In the genomic region with DNA sequence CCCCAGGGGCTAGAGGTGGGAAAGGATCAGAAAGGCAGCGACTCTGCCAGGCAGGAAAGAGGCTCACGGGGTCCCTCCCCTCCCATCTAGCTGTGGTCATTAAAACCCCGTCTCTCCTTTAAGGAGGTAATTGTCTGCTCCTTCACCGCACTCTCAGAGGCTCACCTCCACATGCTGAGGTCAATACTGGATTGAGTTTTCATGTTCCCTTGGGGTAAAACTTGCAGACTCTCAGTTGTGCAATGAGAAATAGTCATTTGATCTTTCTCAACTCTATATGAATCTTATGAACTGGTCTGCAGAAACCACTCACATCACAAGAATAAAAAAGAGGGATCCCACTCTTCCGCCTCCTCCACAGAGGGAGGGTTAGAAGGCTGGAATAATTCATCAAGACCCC, we compare ENCODE assay signal across 26 cellular contexts.
"Had no signal": no experiment of that assay in that cellular context is flagged by ENCODE, and none has a peak within 500 bp of the region (broad histone marks: within the 10 kb centered on the region; RNA-seq: fewer than 3 reads in every experiment).

No MANE protein-coding gene starts in this region.

- H3K27ac ChIP-seq: brain microvascular endothelial cell, coronary artery, dorsolateral prefrontal cortex had no signal

- ATAC-seq: activated T-cell treated with anti-CD3 and anti-CD28 coated beads, Interleukin-2, amount 50 U/mL, for 72 hours; esophagus mucosa had no signal

- H3K27ac Mint-ChIP-seq: activated CD4-positive, alpha-beta memory T cell treated with anti-CD3 and anti-CD28 coated beads, Interleukin-2, amount 10 ng/mL, durations not matched to agents 7 days and 5 days; activated CD4-positive, alpha-beta T cell treated with anti-CD3 and anti-CD28 coated beads, Interleukin-2, amount 10 ng/mL, durations not matched to agents 7 days and 5 days; activated naive CD8-positive, alpha-beta T cell; activated T-cell treated with anti-CD3 and anti-CD28 coated beads, Interleukin-2, amount 50 U/mL, for 24 hours; activated T-cell treated with anti-CD3 and anti-CD28 coated beads, Interleukin-2, amount 50 U/mL, for 72 hours; dendritic cell treated with granulocyte-macrophage colony-stimulating factor and Interleukin-4, amounts not matched to agents 40 ng/mL and 50 ng/mL, for 4 days; endodermal cell had no signal

- DNase-seq: activated CD4-positive, alpha-beta memory T cell treated with anti-CD3 and anti-CD28 coated beads, Interleukin-2, amount 10 ng/mL, durations not matched to agents 7 days and 5 days; activated CD4-positive, alpha-beta T cell treated with anti-CD3 and anti-CD28 coated beads for 1 hour; activated CD4-positive, alpha-beta T cell treated with anti-CD3 and anti-CD28 coated beads for 4 hours; activated CD4-positive, alpha-beta T cell treated with anti-CD3 and anti-CD28 coated beads, Interleukin-2, amount 10 ng/mL, durations not matched to agents 7 days and 5 days; activated CD4-positive, alpha-beta T cell treated with anti-CD3 and anti-CD28 coated beads, Interleukin-2, amount 50 U/mL, for 4 hours; activated CD8-positive, alpha-beta memory T cell treated with anti-CD3 and anti-CD28 coated beads, Interleukin-2, amount 50 U/mL, for 48 hours; activated effector memory CD4-positive, alpha-beta T cell treated with Interleukin-2 at 50 U/mL for 16 hours; activated gamma-delta T cell treated with Interleukin-2 at 50 U/mL for 16 hours; activated naive CD4-positive, alpha-beta T cell treated with anti-CD3 and anti-CD28 coated beads, Interleukin-2, amount 50 U/mL, for 16 hours; activated naive CD4-positive, alpha-beta T cell treated with Interleukin-2 at 50 U/mL for 16 hours; activated T-cell treated with anti-CD3 and anti-CD28 coated beads for 4 hours; activated T-cell treated with anti-CD3 and anti-CD28 coated beads, Interleukin-2, amount 50 U/mL, for 24 hours; activated T-cell treated with anti-CD3 and anti-CD28 coated beads, Interleukin-2, amount 50 U/mL, for 72 hours; amniotic stem cell; anterior cingulate cortex; brain microvascular endothelial cell; dorsolateral prefrontal cortex; effector memory CD4-positive, alpha-beta T cell; endodermal cell; head of caudate nucleus; T-helper 2 cell had no signal

- H3K9me3 Mint-ChIP-seq: activated CD4-positive, alpha-beta memory T cell treated with anti-CD3 and anti-CD28 coated beads, Interleukin-2, amount 10 ng/mL, durations not matched to agents 7 days and 5 days; activated CD4-positive, alpha-beta T cell treated with anti-CD3 and anti-CD28 coated beads, Interleukin-2, amount 10 ng/mL, durations not matched to agents 7 days and 5 days; activated T-cell treated with anti-CD3 and anti-CD28 coated beads, Interleukin-2, amount 50 U/mL, for 24 hours had no signal

- H3K27me3 Mint-ChIP-seq: activated CD4-positive, alpha-beta memory T cell treated with anti-CD3 and anti-CD28 coated beads, Interleukin-2, amount 10 ng/mL, durations not matched to agents 7 days and 5 days; activated CD4-positive, alpha-beta T cell treated with anti-CD3 and anti-CD28 coated beads, Interleukin-2, amount 10 ng/mL, durations not matched to agents 7 days and 5 days; dendritic cell treated with granulocyte-macrophage colony-stimulating factor and Interleukin-4, amounts not matched to agents 40 ng/mL and 50 ng/mL, for 4 days had no signal

- H3K4me3 Mint-ChIP-seq: activated CD4-positive, alpha-beta memory T cell treated with anti-CD3 and anti-CD28 coated beads, Interleukin-2, amount 10 ng/mL, durations not matched to agents 7 days and 5 days; activated CD4-positive, alpha-beta T cell treated with anti-CD3 and anti-CD28 coated beads, Interleukin-2, amount 10 ng/mL, durations not matched to agents 7 days and 5 days; activated naive CD8-positive, alpha-beta T cell; activated T-cell treated with anti-CD3 and anti-CD28 coated beads, Interleukin-2, amount 50 U/mL, for 24 hours; activated T-cell treated with anti-CD3 and anti-CD28 coated beads, Interleukin-2, amount 50 U/mL, for 72 hours; central memory CD8-positive, alpha-beta T cell; dendritic cell treated with granulocyte-macrophage colony-stimulating factor and Interleukin-4, amounts not matched to agents 40 ng/mL and 50 ng/mL, for 4 days; endodermal cell had no signal

- H3K27me3 ChIP-seq: brain microvascular endothelial cell had no signal

- H3K36me3 ChIP-seq: brain microvascular endothelial cell had no signal

- H3K4me1 Mint-ChIP-seq: activated CD4-positive, alpha-beta memory T cell treated with anti-CD3 and anti-CD28 coated beads, Interleukin-2, amount 10 ng/mL, durations not matched to agents 7 days and 5 days; activated CD4-positive, alpha-beta T cell treated with anti-CD3 and anti-CD28 coated beads, Interleukin-2, amount 10 ng/mL, durations not matched to agents 7 days and 5 days; central memory CD8-positive, alpha-beta T cell had no signal

- H3K36me3 Mint-ChIP-seq: activated naive CD8-positive, alpha-beta T cell had no signal

- H3K4me3 ChIP-seq: coronary artery, dorsolateral prefrontal cortex had no signal
